8 cellular contexts compared by ENCODE assay signal in genomic region chr17:75720656-75721462, GRCh38. TPM values are rescaled to one million over a fixed set of nuclear protein-coding genes. Genes with fewer than 3 reads are reported as not detected.
DNase-seq lines count a peak whose midpoint lies in the region; ATAC-seq lines count a peak whose summit lies in the region.

Gene ITGB4 (plus strand): TSS chr17:75721459. CDS start chr17:75724704, 3,245 bp downstream.

- POLR2A ChIA-PET in activated CD8-positive, alpha-beta T cell treated with anti-CD3 and anti-CD28 coated beads, Interleukin-2, amount 10 ng/mL, durations not matched to agents 7 days and 5 days (lab: Charles Lee) = interaction anchor here (1.9 kb wide), 1 partner anchor 53 kb away, joined by 4 read pairs; the partner anchor contains the start of genes RECQL5 and SAP30BP

- no peaks in the 10 kb centered on the region for H3K36me3 Mint-ChIP-seq in activated CD8-positive, alpha-beta T cell treated with anti-CD3 and anti-CD28 coated beads, Interleukin-2, amount 10 ng/mL, durations not matched to agents 7 days and 5 days (ENCODE audit: low read depth)

- no peaks in the 10 kb centered on the region for H3K27me3 ChIP-seq in effector memory CD4-positive, alpha-beta T cell (replicated peaks; ENCODE audit: control insufficient read depth, insufficient read depth, low read length, poor library complexity, severe bottlenecking)
- no peaks in the 10 kb centered on the region for H3K27me3 ChIP-seq in mucosa of stomach (ENCODE audit: control insufficient read depth, insufficient read depth, low read length)

- peak within 1 kb of the TSS; percentile 71 for H3K4me3 Mint-ChIP-seq in activated CD8-positive, alpha-beta T cell treated with anti-CD3 and anti-CD28 coated beads, Interleukin-2, amount 10 ng/mL, durations not matched to agents 7 days and 5 days

- peak; percentile 92 for ATAC-seq in activated CD8-positive, alpha-beta T cell treated with anti-CD3 and anti-CD28 coated beads, Interleukin-2, amount 10 ng/mL, durations not matched to agents 7 days and 5 days
- ATAC-seq in GM21786 (IDR thresholded peaks at IDR 0.05; ENCODE audit: unreplicated experiment) (no peak), GM18498 (IDR thresholded peaks at IDR 0.05; ENCODE audit: unreplicated experiment) (no peak)

- H3K9ac ChIP-seq in mucosa of stomach (ENCODE audit: low read length) = peak within 1 kb of the TSS; percentile 92

- peaks cover 2% of the 10 kb centered on the region for H3K4me1 ChIP-seq in effector memory CD4-positive, alpha-beta T cell (ENCODE audit: control insufficient read depth, insufficient read depth, low read length, poor library complexity, severe bottlenecking)
- H3K4me1 ChIP-seq in mucosa of stomach (ENCODE audit: control insufficient read depth, insufficient read depth, low read length) = peaks cover 41% of the 10 kb centered on the region

- H3K9me3 Mint-ChIP-seq in activated CD8-positive, alpha-beta T cell treated with anti-CD3 and anti-CD28 coated beads, Interleukin-2, amount 10 ng/mL, durations not matched to agents 7 days and 5 days (ENCODE audit: insufficient read depth) = no peaks in the 10 kb centered on the region

- H3K9me3 ChIP-seq in effector memory CD4-positive, alpha-beta T cell (ENCODE audit: control insufficient read depth, low read length) = no peaks in the 10 kb centered on the region
- H3K9me3 ChIP-seq in mucosa of stomach (ENCODE audit: control insufficient read depth, low read length) = no peaks in the 10 kb centered on the region

- no peaks in the 10 kb centered on the region for H3K36me3 ChIP-seq in effector memory CD4-positive, alpha-beta T cell (ENCODE audit: control insufficient read depth, insufficient read depth, low read length)
- H3K36me3 ChIP-seq in mucosa of stomach (ENCODE audit: control insufficient read depth, insufficient read depth, low read length) = peaks cover 10% of the 10 kb centered on the region

- peak within 1 kb of the TSS; percentile 34 for H3K4me3 ChIP-seq in effector memory CD4-positive, alpha-beta T cell (ENCODE audit: insufficient read depth, low read depth, low read length, poor library complexity, severe bottlenecking)
- peak within 1 kb of the TSS; percentile 75 for H3K4me3 ChIP-seq in mucosa of stomach (ENCODE audit: low read length)

- H3K27me3 Mint-ChIP-seq in activated CD8-positive, alpha-beta T cell treated with anti-CD3 and anti-CD28 coated beads, Interleukin-2, amount 10 ng/mL, durations not matched to agents 7 days and 5 days (ENCODE audit: low read depth) = peaks cover 17% of the 10 kb centered on the region

- no peak within 1 kb of the TSS for H3K27ac ChIP-seq in effector memory CD4-positive, alpha-beta T cell (ENCODE audit: insufficient read depth, low read length, poor library complexity, severe bottlenecking)

- H3K27ac Mint-ChIP-seq in activated CD8-positive, alpha-beta T cell treated with anti-CD3 and anti-CD28 coated beads, Interleukin-2, amount 10 ng/mL, durations not matched to agents 7 days and 5 days = peak within 1 kb of the TSS; percentile 20

- CTCF ChIA-PET in activated CD8-positive, alpha-beta T cell treated with anti-CD3 and anti-CD28 coated beads, Interleukin-2, amount 10 ng/mL, durations not matched to agents 7 days and 5 days (lab: Charles Lee) = interaction anchor here (1.2 to 3.0 kb wide), 11 partner anchors 9 to 83 kb away, joined by 3 to 16 read pairs (median 4); partner anchors contain the start of genes RECQL5 and SAP30BP

- peaks cover 6% of the 10 kb centered on the region for H3K4me1 Mint-ChIP-seq in activated CD8-positive, alpha-beta T cell treated with anti-CD3 and anti-CD28 coated beads, Interleukin-2, amount 10 ng/mL, durations not matched to agents 7 days and 5 days (ENCODE audit: low read depth)

- DNase-seq in COLO668 (lab: John Stamatoyannopoulos, UW; ENCODE audit: unreplicated experiment) (peak; percentile 64), LoVo (ENCODE audit: low spot score) (peak; percentile 93)
- peak; percentile 75 for DNase-seq in activated CD8-positive, alpha-beta T cell treated with anti-CD3 and anti-CD28 coated beads, Interleukin-2, amount 10 ng/mL, durations not matched to agents 7 days and 5 days
- DNase-seq in effector memory CD4-positive, alpha-beta T cell = peak; percentile 46 to 57 (median 54)
- DNase-seq in stimulated activated CD8-positive, alpha-beta memory T cell treated with anti-CD3 and anti-CD28 coated beads, Interleukin-7, amount 100 ng/mL, for 1 hour (ENCODE audit: low read depth in 2 of 2) = peak; percentile 25 to 36

RNA-seq across cellular contexts. Expression of gene ITGB4, which starts in this region (rescaled TPM):
- 1 to 10 TPM in 1 of 2 experiments, under 1 TPM in 1; 0.89 to 2.0 TPM for total RNA-seq in activated CD8-positive, alpha-beta T cell treated with anti-CD3 and anti-CD28 coated beads, Interleukin-2, amount 10 ng/mL, durations not matched to agents 7 days and 5 days

Comparison
In these comparisons a context has a peak if more than half of its experiments do, and no peak if none do; other contexts are left out.
1. DNase-seq: peak in every context shown above with its lines; median percentile 93 in LoVo; 75 in activated CD8-positive, alpha-beta T cell treated with anti-CD3 and anti-CD28 coated beads, Interleukin-2, amount 10 ng/mL, durations not matched to agents 7 days and 5 days; 64 in COLO668; 54 in effector memory CD4-positive, alpha-beta T cell; 30 in stimulated activated CD8-positive, alpha-beta memory T cell treated with anti-CD3 and anti-CD28 coated beads, Interleukin-7, amount 100 ng/mL, for 1 hour.